12 cellular contexts compared by ENCODE assay signal in the genomic region with DNA sequence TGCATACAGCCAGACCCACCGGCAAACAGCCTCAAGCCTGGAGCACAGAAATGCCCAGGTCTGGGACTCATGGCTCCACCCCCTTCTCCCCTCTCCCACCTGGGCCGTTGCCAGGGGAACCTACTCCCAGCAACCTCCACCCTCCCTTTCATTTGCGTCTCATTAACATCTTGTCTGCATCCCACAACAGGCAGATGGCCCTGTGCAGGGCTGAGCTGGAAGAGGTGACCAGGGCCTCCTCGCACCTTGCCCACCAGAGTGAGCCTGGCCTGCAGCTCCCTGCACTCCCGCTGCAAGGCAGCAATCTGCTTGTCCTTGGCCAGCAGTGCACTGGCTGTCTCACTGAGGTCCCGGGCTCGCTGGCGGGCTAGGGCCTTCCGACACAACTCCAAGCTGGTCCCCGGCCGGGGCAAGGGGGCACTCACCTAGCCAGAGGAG. TPM values are rescaled to one million over a fixed set of nuclear protein-coding genes. Genes with fewer than 3 reads are reported as not detected.
DNase-seq lines count a peak whose midpoint lies in the region; ATAC-seq and TF ChIP-seq lines count a peak whose summit lies in the region.
"Had no signal": no experiment of that assay in that cellular context is flagged by ENCODE, and none has a peak within 500 bp of the region (broad histone marks: within the 10 kb centered on the region; RNA-seq: fewer than 3 reads in every experiment).

No MANE protein-coding gene starts in this region.

- H4K8ac ChIP-seq in mesenchymal stem cell (ENCODE audit: low read length) = no peak overlapping the region

- H3K9ac ChIP-seq in MM.1S (ENCODE audit: low read length) (no peak overlapping the region), neural progenitor cell (no peak overlapping the region), mesenchymal stem cell (ENCODE audit: low read length) (no peak overlapping the region)
- H3K9ac ChIP-seq: KMS-11 had no signal

- H3K14ac ChIP-seq in mesenchymal stem cell (ENCODE audit: low read length in 2 of 2) = no peak overlapping the region

- H3K36me3 ChIP-seq in Caco-2 (ENCODE audit: control insufficient read depth, insufficient read depth, low read length) (no peaks in the 10 kb centered on the region), MM.1S (replicated peaks; ENCODE audit: insufficient read depth, low read length) (no peaks in the 10 kb centered on the region), neural progenitor cell (no peaks in the 10 kb centered on the region), mesenchymal stem cell (ENCODE audit: control insufficient read depth in 1 of 2, insufficient read depth in 2 of 2, low read depth in 1 of 2, low read length in 2 of 2) (peaks cover 0 to 4% of the 10 kb centered on the region in 2 experiments)
- H3K36me3 ChIP-seq: right lobe of liver had no signal

- H3K4me3 Mint-ChIP-seq in Caco-2 (ENCODE audit: unreplicated experiment) (peak overlapping the region; percentile 15), brain (peak overlapping the region; percentile 79 to 85 (median 85)), neural progenitor cell (peak overlapping the region; percentile 76)

- H3K27ac Mint-ChIP-seq in Caco-2 (ENCODE audit: unreplicated experiment) (no peak overlapping the region), brain (peak overlapping the region; percentile 21 to 96 (median 86)), neural progenitor cell (no peak overlapping the region)

- H3K27ac ChIP-seq in MM.1S (ENCODE audit: low read length) = no peak overlapping the region
- H3K27ac ChIP-seq in neural progenitor cell = no peak overlapping the region
- no peak overlapping the region for H3K27ac ChIP-seq in mesenchymal stem cell (ENCODE audit: low read length, poor library complexity, severe bottlenecking)
- H3K27ac ChIP-seq: right lobe of liver had no signal

- ATAC-seq in HG03571 (IDR thresholded peaks at IDR 0.05; ENCODE audit: unreplicated experiment) (no peak), HG02970 (IDR thresholded peaks at IDR 0.05; ENCODE audit: low FRiP score, unreplicated experiment) (no peak)
- ATAC-seq: activated CD4-positive, CD25-positive, alpha-beta regulatory T cell treated with anti-CD3 and anti-CD28 coated beads, Interleukin-2, amount 50 U/mL, for 24 hours had no signal

- TF ChIP-seq CTCF in Caco-2 (IDR thresholded peaks at IDR 0.05; ENCODE audit: insufficient read depth in 1 of 2, low read depth in 1 of 2, low read length in 1 of 2, severe bottlenecking in 1 of 2, unreplicated experiment in 1 of 2) (no peak), MM.1S (IDR thresholded peaks at IDR 0.05; ENCODE audit: low read length) (no peak), brain (conservative IDR thresholded peaks at IDR 0.05) (no peak), neural progenitor cell (IDR thresholded peaks at IDR 0.05) (no peak)

- peaks cover 47% of the 10 kb centered on the region for H3F3A ChIP-seq in MM.1S (ENCODE audit: insufficient read depth, low read length)
- H3F3A ChIP-seq in neural progenitor cell (ENCODE audit: low read depth) = peaks cover 20% of the 10 kb centered on the region

- H2AFZ ChIP-seq in MM.1S (ENCODE audit: low read length) (no peak overlapping the region), neural progenitor cell (replicated peaks) (no peak overlapping the region), mesenchymal stem cell (ENCODE audit: low read depth, low read length) (no peak overlapping the region)

- CTCF ChIA-PET in Caco-2 (lab: Charles Lee) = interaction anchor here (0.8 to 1.7 kb wide), 2 partner anchors 8 to 125 kb away, joined by 3 to 17 read pairs; no protein-coding TSS in a partner anchor

- H3K23ac ChIP-seq in mesenchymal stem cell (ENCODE audit: low read length in 2 of 2) = no peak overlapping the region

- H3K27me3 ChIP-seq in Caco-2 (replicated peaks; ENCODE audit: control insufficient read depth, insufficient read depth, low read length) (no peaks in the 10 kb centered on the region), MM.1S (replicated peaks; ENCODE audit: insufficient read depth, low read length) (0 out of 2 replicates have a peak, but pooled peaks cover 7% of the 10 kb centered on the region), neural progenitor cell (no peaks in the 10 kb centered on the region), mesenchymal stem cell (ENCODE audit: control insufficient read depth in 1 of 2, insufficient read depth in 1 of 2, low read length in 2 of 2) (peaks cover 63 to 73% of the 10 kb centered on the region in 2 experiments)
- H3K27me3 ChIP-seq: right lobe of liver had no signal

- H3K9me3 Mint-ChIP-seq in Caco-2 (ENCODE audit: unreplicated experiment) (no peaks in the 10 kb centered on the region), brain (no peaks in the 10 kb centered on the region), neural progenitor cell (no peaks in the 10 kb centered on the region)

- WGBS in mesenchymal stem cell = 91% methylated on average over 11 of the region's 11 CpGs

- H3K79me2 ChIP-seq in MM.1S (ENCODE audit: low read length) = peaks cover 3% of the 10 kb centered on the region; the same call in 1 of the 2 replicates
- no peaks in the 10 kb centered on the region for H3K79me2 ChIP-seq in neural progenitor cell (ENCODE audit: low read depth)

- H3K36me3 Mint-ChIP-seq in Caco-2 (ENCODE audit: insufficient read depth, unreplicated experiment) (no peaks in the 10 kb centered on the region), brain (peaks cover 14% of the 10 kb centered on the region), neural progenitor cell (peaks cover 4% of the 10 kb centered on the region)

- intact Hi-C loops in Caco-2 (cut with micrococcal nuclease; ENCODE audit: unreplicated experiment) = no loop called here

- H3K4me1 ChIP-seq in Caco-2 (no peaks in the 10 kb centered on the region; the same call in 1 of the 2 replicates), MM.1S (ENCODE audit: low read length) (peaks cover 29% of the 10 kb centered on the region), neural progenitor cell (peaks cover 38% of the 10 kb centered on the region), mesenchymal stem cell (ENCODE audit: control insufficient read depth, insufficient read depth, low read depth, low read length) (peaks cover 15% of the 10 kb centered on the region)

- no peak overlapping the region for H2AK5ac ChIP-seq in mesenchymal stem cell (ENCODE audit: low read length, severe bottlenecking)

- H3K27me3 Mint-ChIP-seq in Caco-2 (ENCODE audit: insufficient read depth, unreplicated experiment) (no peaks in the 10 kb centered on the region), brain (peaks cover 7% of the 10 kb centered on the region), neural progenitor cell (ENCODE audit: insufficient read depth, low read depth) (peaks cover 13% of the 10 kb centered on the region)

- H2BK12ac ChIP-seq in mesenchymal stem cell (ENCODE audit: low read length in 2 of 2) = no peak overlapping the region

- POLR2A ChIA-PET in Caco-2 (lab: Charles Lee) = interaction anchor here (1.2 kb wide), 1 partner anchor 92 kb away, joined by 5 read pairs; no protein-coding TSS in a partner anchor

- H4K20me1 ChIP-seq in MM.1S (ENCODE audit: insufficient read depth, low read length) (peaks cover under 1% of the 10 kb centered on the region; the same call in 1 of the 2 replicates), neural progenitor cell (ENCODE audit: low read depth) (no peaks in the 10 kb centered on the region)

- H3K18ac ChIP-seq in mesenchymal stem cell (ENCODE audit: low read depth in 1 of 2, low read length in 2 of 2) = no peak overlapping the region

- no peak overlapping the region for H2BK5ac ChIP-seq in mesenchymal stem cell (ENCODE audit: low read depth, low read length, poor library complexity, severe bottlenecking)

- DNase-seq in Caco-2 (no peak), MM.1S (no peak), neural progenitor cell (ENCODE audit: low spot score) (peak; percentile 68), KG1 (lab: John Stamatoyannopoulos, UW) (no peak), mesenchymal stem cell (no peak)

- peak overlapping the region; percentile 43; the same call in 1 of the 2 replicates for H3K4me2 ChIP-seq in MM.1S (ENCODE audit: low read depth, low read length)
- peak overlapping the region; percentile 99 for H3K4me2 ChIP-seq in neural progenitor cell
- H3K4me2 ChIP-seq in mesenchymal stem cell (ENCODE audit: low read length, poor library complexity, severe bottlenecking) = no peak overlapping the region
- H3K4me2 ChIP-seq: KMS-11 had no signal

- H3K9me3 ChIP-seq in Caco-2 (no peaks in the 10 kb centered on the region), MM.1S (replicated peaks; ENCODE audit: insufficient read depth, low read length) (no peaks in the 10 kb centered on the region), neural progenitor cell (ENCODE audit: low read depth) (no peaks in the 10 kb centered on the region), mesenchymal stem cell (ENCODE audit: control insufficient read depth, low read length) (no peaks in the 10 kb centered on the region)
- H3K9me3 ChIP-seq: right lobe of liver had no signal

- H3K4ac ChIP-seq in mesenchymal stem cell (ENCODE audit: low read depth in 1 of 2, low read length in 2 of 2) = no peak overlapping the region

- no peak overlapping the region for H4K91ac ChIP-seq in mesenchymal stem cell (ENCODE audit: low read length)

- no peaks in the 10 kb centered on the region for H3K9me2 ChIP-seq in MM.1S (replicated peaks; ENCODE audit: insufficient read depth, low read length)

- H3K4me3 ChIP-seq in Caco-2 (ENCODE audit: low read depth, low read length) (no peak overlapping the region), MM.1S (ENCODE audit: low read length) (no peak overlapping the region), neural progenitor cell (peak overlapping the region; percentile 78), mesenchymal stem cell (ENCODE audit: insufficient read depth in 1 of 2, low read depth in 1 of 2, low read length in 2 of 2) (no peak overlapping the region)

- H3K4me1 Mint-ChIP-seq in Caco-2 (ENCODE audit: low read depth, unreplicated experiment) = peaks cover 14% of the 10 kb centered on the region
- peaks cover 64% of the 10 kb centered on the region for H3K4me1 Mint-ChIP-seq in brain
- peaks cover 55% of the 10 kb centered on the region for H3K4me1 Mint-ChIP-seq in neural progenitor cell

- H3K79me1 ChIP-seq in mesenchymal stem cell (replicated peaks; ENCODE audit: low read length, poor library complexity, severe bottlenecking) = no peaks in the 10 kb centered on the region

- H2BK120ac ChIP-seq in mesenchymal stem cell (ENCODE audit: low read depth, low read length) = no peak overlapping the region

- no peak overlapping the region for H2BK15ac ChIP-seq in mesenchymal stem cell (ENCODE audit: low read depth, poor library complexity, severe bottlenecking)

- BruUV-seq in Caco-2 (replicated peaks; lab: Mats Ljungman, UMichigan) = no TSS peak

RNA-seq across cellular contexts. Expression of a gene that starts 3.3 kb away (rescaled TPM):
- total RNA-seq in Caco-2 (2022) (6.0 and 7.4 TPM in 2 replicates), neural progenitor cell (ENCODE audit: low replicate concordance) (13.8 and 48.7 TPM in 2 replicates)
- 28.0 TPM for polyA plus RNA-seq in brain (ENCODE audit: insufficient read depth, low read depth, low replicate concordance)
- 0.23 TPM for polyA plus RNA-seq in mesenchymal stem cell (2013, experiment 1 of 2)
- 0.27 TPM for polyA plus RNA-seq in mesenchymal stem cell (2013, experiment 2 of 2)
- total RNA-seq: endothelial cell of umbilical vein had no signal
- polyA plus RNA-seq: endothelial cell of umbilical vein had no signal

RNA-seq across cellular contexts. Expression of a gene that starts 26.7 kb away (rescaled TPM):
- total RNA-seq in Caco-2 (2022) (70.9 and 71.4 TPM in 2 replicates), neural progenitor cell (ENCODE audit: low replicate concordance) (60.2 and 103 TPM in 2 replicates)
- 111 TPM for polyA plus RNA-seq in brain (ENCODE audit: insufficient read depth, low read depth, low replicate concordance)
- 68.0 TPM for polyA plus RNA-seq in mesenchymal stem cell (2013, experiment 1 of 2)
- polyA plus RNA-seq in mesenchymal stem cell (2013, experiment 2 of 2) = 70.8 TPM

RNA-seq across cellular contexts. Expression of a gene that starts 44.6 kb away (rescaled TPM):
- total RNA-seq in Caco-2 (2022) (0.23 TPM in 1 of 2 replicates, not detected in the other), neural progenitor cell (ENCODE audit: low replicate concordance) (not detected in 2 replicates)
- 0.88 TPM for polyA plus RNA-seq in brain (ENCODE audit: insufficient read depth, low read depth, low replicate concordance)
- polyA plus RNA-seq in mesenchymal stem cell (2013, experiment 1 of 2) = not detected
- not detected for polyA plus RNA-seq in mesenchymal stem cell (2013, experiment 2 of 2)
- total RNA-seq: endothelial cell of umbilical vein had no signal
- polyA plus RNA-seq: endothelial cell of umbilical vein had no signal

Comparison
In these comparisons a context has a peak if more than half of its experiments do, and no peak if none do; other contexts are left out.
1. H3K27ac Mint-ChIP-seq: peak in brain (5 of 5); none in Caco-2 (single experiment) and neural progenitor cell (single experiment).
2. H3K4me3 Mint-ChIP-seq: peak in every context shown above with its lines; median percentile 85 in brain; 76 in neural progenitor cell; 15 in Caco-2.